27 cellular contexts compared by ENCODE assay signal in genomic region chr17:27488263-27488662, GRCh38. TPM values are rescaled to one million over a fixed set of nuclear protein-coding genes. Genes with fewer than 3 reads are reported as not detected.
DNase-seq lines count a peak whose midpoint lies in the region; ATAC-seq and TF ChIP-seq lines count a peak whose summit lies in the region.
"Had no signal": no experiment of that assay in that cellular context is flagged by ENCODE, and none has a peak within 500 bp of the region (broad histone marks: within the 10 kb centered on the region; RNA-seq: fewer than 3 reads in every experiment).

No MANE protein-coding gene starts in this region.

- DNase-seq in AML-193 (lab: John Stamatoyannopoulos, UW) (peak; percentile 58 to 65), left ventricle myocardium superior (no peak), smooth muscle cell (lab: John Stamatoyannopoulos, UW; ENCODE audit: unreplicated experiment) (no peak), NCI-H1694 treated with DMSO at 0.1 percent for 48 hours (lab: John Stamatoyannopoulos, UW) (no peak)
- no peak for DNase-seq in activated T-helper 1 cell treated with anti-CD3 and anti-CD28 coated beads, Interleukin-12 subunit alpha, Interleukin-12 subunit beta, Interleukin-2, Interleukin-4 antibody, amounts not matched to agents 30 ng/mL and 10 ng/mL and 1 ng/mL, durations not matched to agents 14 hours and 24 hours and 36 hours (ENCODE audit: low spot score)
- DNase-seq: activated CD4-positive, alpha-beta T cell treated with anti-CD3 and anti-CD28 coated beads for 48 hours; activated CD8-positive, alpha-beta memory T cell treated with anti-CD3 and anti-CD28 coated beads, Interleukin-2, amount 50 U/mL, for 4 hours; activated gamma-delta T cell treated with Interleukin-2 at 50 U/mL for 16 hours; dermis blood vessel endothelial cell; DMS153; foreskin fibroblast; GF-D8; GOT3; islet precursor cell; KBM-7; mesendoderm; NCI-H187; NCI-H748 treated with DMSO at 0.1 percent for 48 hours; stimulated activated CD4-positive, alpha-beta T cell treated with anti-CD3 and anti-CD28 coated beads, Interleukin-2, amount 100 ng/mL, for 48 hours; T-cell had no signal

- H3K4me2 ChIP-seq in smooth muscle cell, result no peak overlapping the region

- no peak for TF ChIP-seq CTCF in smooth muscle cell (IDR thresholded peaks at IDR 0.05; ENCODE audit: borderline replicate concordance, insufficient read depth, poor library complexity, severe bottlenecking)

- intact Hi-C loops in activated T-helper 1 cell treated with anti-CD3 and anti-CD28 coated beads, Interleukin-12 subunit alpha, Interleukin-12 subunit beta, Interleukin-2, Interleukin-4 antibody, amounts not matched to agents 30 ng/mL and 10 ng/mL and 1 ng/mL, durations not matched to agents 14 hours and 24 hours and 36 hours (cut with micrococcal nuclease), result no loop called here
- intact Hi-C loops in left ventricle myocardium superior (cut with micrococcal nuclease), result no loop called here

- H3K4me3 Mint-ChIP-seq in activated T-helper 1 cell treated with anti-CD3 and anti-CD28 coated beads, Interleukin-12 subunit alpha, Interleukin-12 subunit beta, Interleukin-2, Interleukin-4 antibody, amounts not matched to agents 30 ng/mL and 10 ng/mL and 1 ng/mL, durations not matched to agents 14 hours and 24 hours and 36 hours, result no peak overlapping the region
- H3K4me3 Mint-ChIP-seq: naive thymus-derived CD8-positive, alpha-beta T cell; stimulated activated naive CD8-positive, alpha-beta T cell treated with anti-CD3 and anti-CD28 coated beads, Interleukin-15, Interleukin-2, amounts not matched to agents 100 ng/mL and 50 ng/mL, for 24 hours; T-cell had no signal

- ATAC-seq in left ventricle myocardium superior, result peak; percentile 69
- ATAC-seq in GM18498 (IDR thresholded peaks at IDR 0.05; ENCODE audit: unreplicated experiment), result no peak
- no peak for ATAC-seq in GM18873 (IDR thresholded peaks at IDR 0.05; ENCODE audit: low FRiP score, unreplicated experiment)
- ATAC-seq: naive thymus-derived CD8-positive, alpha-beta T cell; T-cell had no signal

- no peak overlapping the region for H3K9ac ChIP-seq in smooth muscle cell (ENCODE audit: low read depth)

- H3F3A ChIP-seq in smooth muscle cell (ENCODE audit: low read depth), result peaks cover 19% of the 10 kb centered on the region

- H3K27me3 ChIP-seq in smooth muscle cell (ENCODE audit: low read depth), result no peaks in the 10 kb centered on the region
- H3K27me3 ChIP-seq: cardiac muscle cell had no signal

- no peaks in the 10 kb centered on the region for H3K36me3 ChIP-seq in smooth muscle cell (ENCODE audit: low read depth)
- H3K36me3 ChIP-seq: cardiac muscle cell had no signal

- peak overlapping the region in 11 of 21 experiments; percentile 5 to 81 (median 64) for H3K27ac ChIP-seq in skin epidermis
- no peak overlapping the region for H3K27ac ChIP-seq in smooth muscle cell (ENCODE audit: low read depth)
- H3K27ac ChIP-seq: C4-2B, cardiac muscle cell had no signal

- H3K27me3 Mint-ChIP-seq in activated T-helper 1 cell treated with anti-CD3 and anti-CD28 coated beads, Interleukin-12 subunit alpha, Interleukin-12 subunit beta, Interleukin-2, Interleukin-4 antibody, amounts not matched to agents 30 ng/mL and 10 ng/mL and 1 ng/mL, durations not matched to agents 14 hours and 24 hours and 36 hours (ENCODE audit: insufficient read depth), result no peaks in the 10 kb centered on the region
- H3K27me3 Mint-ChIP-seq: naive thymus-derived CD8-positive, alpha-beta T cell; stimulated activated naive CD8-positive, alpha-beta T cell treated with anti-CD3 and anti-CD28 coated beads, Interleukin-15, Interleukin-2, amounts not matched to agents 100 ng/mL and 50 ng/mL, for 24 hours; T-cell had no signal

- no peaks in the 10 kb centered on the region for H3K9me3 ChIP-seq in smooth muscle cell (replicated peaks; ENCODE audit: low read depth)

- H3K4me1 Mint-ChIP-seq in activated T-helper 1 cell treated with anti-CD3 and anti-CD28 coated beads, Interleukin-12 subunit alpha, Interleukin-12 subunit beta, Interleukin-2, Interleukin-4 antibody, amounts not matched to agents 30 ng/mL and 10 ng/mL and 1 ng/mL, durations not matched to agents 14 hours and 24 hours and 36 hours (ENCODE audit: low read depth), result peaks cover 66% of the 10 kb centered on the region

- H3K9me3 Mint-ChIP-seq in activated T-helper 1 cell treated with anti-CD3 and anti-CD28 coated beads, Interleukin-12 subunit alpha, Interleukin-12 subunit beta, Interleukin-2, Interleukin-4 antibody, amounts not matched to agents 30 ng/mL and 10 ng/mL and 1 ng/mL, durations not matched to agents 14 hours and 24 hours and 36 hours, result no peaks in the 10 kb centered on the region
- H3K9me3 Mint-ChIP-seq: naive thymus-derived CD8-positive, alpha-beta T cell; stimulated activated naive CD8-positive, alpha-beta T cell treated with anti-CD3 and anti-CD28 coated beads, Interleukin-15, Interleukin-2, amounts not matched to agents 100 ng/mL and 50 ng/mL, for 24 hours; T-cell had no signal

- peaks cover 34% of the 10 kb centered on the region for H3K36me3 Mint-ChIP-seq in activated T-helper 1 cell treated with anti-CD3 and anti-CD28 coated beads, Interleukin-12 subunit alpha, Interleukin-12 subunit beta, Interleukin-2, Interleukin-4 antibody, amounts not matched to agents 30 ng/mL and 10 ng/mL and 1 ng/mL, durations not matched to agents 14 hours and 24 hours and 36 hours (ENCODE audit: low read depth)

- peak overlapping the region; percentile 35 for H3K27ac Mint-ChIP-seq in activated T-helper 1 cell treated with anti-CD3 and anti-CD28 coated beads, Interleukin-12 subunit alpha, Interleukin-12 subunit beta, Interleukin-2, Interleukin-4 antibody, amounts not matched to agents 30 ng/mL and 10 ng/mL and 1 ng/mL, durations not matched to agents 14 hours and 24 hours and 36 hours
- H3K27ac Mint-ChIP-seq: stimulated activated naive CD8-positive, alpha-beta T cell treated with anti-CD3 and anti-CD28 coated beads, Interleukin-15, Interleukin-2, amounts not matched to agents 100 ng/mL and 50 ng/mL, for 24 hours; T-cell had no signal

- H3K4me3 ChIP-seq in skin epidermis (no peak overlapping the region), smooth muscle cell (no peak overlapping the region)
- H3K4me3 ChIP-seq: cardiac muscle cell had no signal

- H4K20me1 ChIP-seq in smooth muscle cell (ENCODE audit: low read depth), result peaks cover 100% of the 10 kb centered on the region

- peaks cover 40% of the 10 kb centered on the region for H3K4me1 ChIP-seq in smooth muscle cell (ENCODE audit: low read depth)

- H2AFZ ChIP-seq in smooth muscle cell (ENCODE audit: low read depth), result no peak overlapping the region

- peaks cover 99% of the 10 kb centered on the region for H3K79me2 ChIP-seq in smooth muscle cell (ENCODE audit: low read depth)

RNA-seq across cellular contexts. Expression of gene KSR1, which starts 32.0 kb away (rescaled TPM):
- 119 and 122 TPM in 2 replicates for total RNA-seq in activated T-helper 1 cell treated with anti-CD3 and anti-CD28 coated beads, Interleukin-12 subunit alpha, Interleukin-12 subunit beta, Interleukin-2, Interleukin-4 antibody, amounts not matched to agents 30 ng/mL and 10 ng/mL and 1 ng/mL, durations not matched to agents 14 hours and 24 hours and 36 hours
- total RNA-seq in left ventricle myocardium superior, result 10.2 TPM
- 65.1 and 69.2 TPM in 2 replicates for total RNA-seq in smooth muscle cell
- polyA plus RNA-seq in smooth muscle cell, result 40.4 and 53.2 TPM in 2 replicates

Comparison
In these comparisons a context has a peak if more than half of its experiments do, and no peak if none do; other contexts are left out.
1. DNase-seq: peak in AML-193 (2 of 2); none in activated T-helper 1 cell treated with anti-CD3 and anti-CD28 coated beads, Interleukin-12 subunit alpha, Interleukin-12 subunit beta, Interleukin-2, Interleukin-4 antibody, amounts not matched to agents 30 ng/mL and 10 ng/mL and 1 ng/mL, durations not matched to agents 14 hours and 24 hours and 36 hours (single experiment), left ventricle myocardium superior (single experiment), smooth muscle cell (single experiment) and NCI-H1694 treated with DMSO at 0.1 percent for 48 hours (single experiment).